ENCODE assay signal across 8 cellular contexts in the genomic region with DNA sequence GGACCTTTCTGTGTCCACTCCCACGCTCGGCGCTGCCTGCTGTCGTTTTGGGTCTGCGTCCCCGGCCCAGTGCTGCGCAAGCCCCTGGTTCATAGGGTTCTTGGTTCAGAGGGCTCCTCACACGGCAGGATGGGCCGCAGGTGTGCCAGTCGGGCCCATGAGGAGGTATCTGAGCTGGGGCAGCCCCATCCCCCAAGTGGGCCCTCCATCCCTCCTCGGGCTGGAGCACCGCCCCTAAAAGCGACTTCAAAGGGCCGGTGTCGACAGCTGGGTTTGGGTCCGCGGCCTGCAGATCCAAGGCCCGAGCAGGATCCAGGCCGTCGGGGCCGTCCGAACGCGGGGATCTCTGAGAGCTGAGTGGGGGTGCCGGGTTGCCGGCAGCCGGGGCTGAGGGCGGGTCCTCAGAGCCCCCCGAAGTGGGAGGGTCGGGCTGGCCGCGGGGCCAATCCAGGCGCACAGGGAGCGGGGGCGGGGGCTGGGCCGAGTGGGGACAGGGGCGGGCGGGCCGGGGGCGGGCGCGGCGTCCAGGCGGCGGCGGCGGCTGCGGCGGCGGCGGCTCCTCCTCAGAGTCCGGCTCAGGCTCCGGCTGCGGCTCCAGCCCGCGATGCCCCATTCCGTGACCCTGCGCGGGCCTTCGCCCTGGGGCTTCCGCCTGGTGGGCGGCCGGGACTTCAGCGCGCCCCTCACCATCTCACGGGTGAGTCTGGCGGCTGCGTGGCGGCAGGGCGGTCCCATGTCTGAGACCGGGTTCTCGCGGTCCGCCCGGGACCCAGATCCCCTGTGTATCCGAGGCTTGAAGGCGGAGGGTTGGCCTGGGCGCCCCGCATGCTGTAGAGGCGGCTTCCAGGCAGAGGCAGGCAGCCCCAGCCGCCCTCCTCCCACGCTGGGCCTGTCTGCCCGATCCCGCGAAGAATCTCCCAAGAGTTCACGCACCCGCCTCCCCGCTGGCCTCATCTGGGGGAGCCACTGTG. TPM values are rescaled to one million over a fixed set of nuclear protein-coding genes. Genes with fewer than 3 reads are reported as not detected.
DNase-seq lines count a peak whose midpoint lies in the region; ATAC-seq and TF ChIP-seq lines count a peak whose summit lies in the region.

Gene PDLIM4, plus strand, starts transcription at position 566 of the 971 bp plus-strand sequence. Its CDS starts 39 bp downstream, at position 605.

- peaks cover 5% of the 10 kb centered on the region for H3K36me3 Mint-ChIP-seq in osteocyte (ENCODE audit: unreplicated experiment)
- peaks cover 3% of the 10 kb centered on the region for H3K36me3 Mint-ChIP-seq in activated T-helper 1 cell treated with anti-CD3 and anti-CD28 coated beads, Interleukin-12 subunit alpha, Interleukin-12 subunit beta, Interleukin-2, Interleukin-4 antibody, amounts not matched to agents 30 ng/mL and 10 ng/mL and 1 ng/mL, durations not matched to agents 14 hours and 24 hours and 36 hours (ENCODE audit: low read depth)

- H3K27ac ChIP-seq in SK-N-SH (ENCODE audit: low read depth in 2 of 2, low read length in 1 of 2), result peak within 1 kb of the TSS; percentile 91 to 98

- H3K36me3 ChIP-seq in SK-N-SH (replicated peaks in 1 of 2; ENCODE audit: control insufficient read depth in 1 of 2, insufficient read depth in 2 of 2, low read length in 1 of 2), result peaks cover 0 to 3% of the 10 kb centered on the region in 2 experiments

- CTCF ChIA-PET in SK-N-SH (lab: Yijun Ruan, JAX), result interaction anchor here (0.7 to 3.1 kb wide), 4 partner anchors 15 to 35 kb away, joined by 3 to 21 read pairs (median 5); no protein-coding TSS in a partner anchor

- peaks cover 27 to 51% of the 10 kb centered on the region in 2 experiments; a peak in 3 of 4 replicates for H3K4me1 ChIP-seq in SK-N-SH (ENCODE audit: control insufficient read depth in 1 of 2, insufficient read depth in 2 of 2, low read depth in 1 of 2, low read length in 1 of 2)

- peak within 1 kb of the TSS; percentile 92 for H3K9ac ChIP-seq in SK-N-SH

- POLR2A ChIA-PET in SK-N-SH (lab: Yijun Ruan, JAX), result interaction anchor here (0.7 to 1.6 kb wide), 4 partner anchors 11 to 51 kb away, joined by 3 to 8 read pairs (median 4); partner anchors contain the start of genes P4HA2 and SLC22A4

- no peaks in the 10 kb centered on the region for H3K9me2 ChIP-seq in SK-N-SH

- ATAC-seq in HG03045 (IDR thresholded peaks at IDR 0.05; ENCODE audit: unreplicated experiment), result no peak

- peaks cover 6% of the 10 kb centered on the region for H3F3A ChIP-seq in SK-N-SH (replicated peaks; ENCODE audit: insufficient read depth)

- intact Hi-C loops in activated T-helper 1 cell treated with anti-CD3 and anti-CD28 coated beads, Interleukin-12 subunit alpha, Interleukin-12 subunit beta, Interleukin-2, Interleukin-4 antibody, amounts not matched to agents 30 ng/mL and 10 ng/mL and 1 ng/mL, durations not matched to agents 14 hours and 24 hours and 36 hours (cut with micrococcal nuclease), result no loop called here

- peak within 1 kb of the TSS; percentile 90 for H2AFZ ChIP-seq in SK-N-SH (ENCODE audit: low read depth)

- H3K4me2 ChIP-seq in SK-N-SH, result peak within 1 kb of the TSS; percentile 98

- DNase-seq in CD1c-positive myeloid dendritic cell (ENCODE audit: extremely low spot score) (peak; percentile 26), SK-N-SH (peak; percentile 96), fibroblast of the aortic adventitia (ENCODE audit: low read depth) (no peak), osteocyte (ENCODE audit: extremely low spot score, unreplicated experiment) (peak; percentile 86), OCI-M2 (lab: John Stamatoyannopoulos, UW; ENCODE audit: unreplicated experiment) (no peak), NCI-H1417 (lab: John Stamatoyannopoulos, UW) (no peak)
- no peak for DNase-seq in activated T-helper 1 cell treated with anti-CD3 and anti-CD28 coated beads, Interleukin-12 subunit alpha, Interleukin-12 subunit beta, Interleukin-2, Interleukin-4 antibody, amounts not matched to agents 30 ng/mL and 10 ng/mL and 1 ng/mL, durations not matched to agents 14 hours and 24 hours and 36 hours (ENCODE audit: low spot score)

- no peaks in the 10 kb centered on the region for H3K9me3 ChIP-seq in SK-N-SH

- TF ChIP-seq CTCF in SK-N-SH (IDR thresholded peaks at IDR 0.05) (no peak), fibroblast of the aortic adventitia (IDR thresholded peaks at IDR 0.05; ENCODE audit: insufficient read depth, low read length) (no peak), osteocyte (IDR thresholded peaks at IDR 0.05) (no peak)

- WGBS in SK-N-SH (ENCODE audit: low lambda C conversion rate), result 47% methylated on average over 13 of the region's 88 CpGs

- TF ChIP-seq EP300 in SK-N-SH (IDR thresholded peaks at IDR 0.05; ENCODE audit: borderline replicate concordance in 1 of 2, low read depth in 1 of 2, low read length in 1 of 2), result no peak

- no peaks in the 10 kb centered on the region for H3K27me3 ChIP-seq in SK-N-SH (ENCODE audit: insufficient read depth)

- H3K4me3 ChIP-seq in SK-N-SH (ENCODE audit: low read depth in 2 of 2, low read length in 1 of 2) (peak within 1 kb of the TSS; percentile 79 to 82), fibroblast of the aortic adventitia (ENCODE audit: low read depth, low read length) (peak within 1 kb of the TSS; percentile 81)

- no peaks in the 10 kb centered on the region for H4K20me1 ChIP-seq in SK-N-SH (ENCODE audit: insufficient read depth)

- peak within 1 kb of the TSS; percentile 77 for H3K4me3 Mint-ChIP-seq in osteocyte (ENCODE audit: unreplicated experiment)
- no peak within 1 kb of the TSS for H3K4me3 Mint-ChIP-seq in activated T-helper 1 cell treated with anti-CD3 and anti-CD28 coated beads, Interleukin-12 subunit alpha, Interleukin-12 subunit beta, Interleukin-2, Interleukin-4 antibody, amounts not matched to agents 30 ng/mL and 10 ng/mL and 1 ng/mL, durations not matched to agents 14 hours and 24 hours and 36 hours

- H3K27ac Mint-ChIP-seq in osteocyte (ENCODE audit: unreplicated experiment), result peak within 1 kb of the TSS; percentile 97
- H3K27ac Mint-ChIP-seq in activated T-helper 1 cell treated with anti-CD3 and anti-CD28 coated beads, Interleukin-12 subunit alpha, Interleukin-12 subunit beta, Interleukin-2, Interleukin-4 antibody, amounts not matched to agents 30 ng/mL and 10 ng/mL and 1 ng/mL, durations not matched to agents 14 hours and 24 hours and 36 hours, result no peak within 1 kb of the TSS

- H3K4me1 Mint-ChIP-seq in osteocyte (ENCODE audit: unreplicated experiment), result peaks cover 58% of the 10 kb centered on the region
- peaks cover 29% of the 10 kb centered on the region for H3K4me1 Mint-ChIP-seq in activated T-helper 1 cell treated with anti-CD3 and anti-CD28 coated beads, Interleukin-12 subunit alpha, Interleukin-12 subunit beta, Interleukin-2, Interleukin-4 antibody, amounts not matched to agents 30 ng/mL and 10 ng/mL and 1 ng/mL, durations not matched to agents 14 hours and 24 hours and 36 hours (ENCODE audit: low read depth)

- no peaks in the 10 kb centered on the region for H3K9me3 Mint-ChIP-seq in osteocyte (ENCODE audit: unreplicated experiment)
- no peaks in the 10 kb centered on the region for H3K9me3 Mint-ChIP-seq in activated T-helper 1 cell treated with anti-CD3 and anti-CD28 coated beads, Interleukin-12 subunit alpha, Interleukin-12 subunit beta, Interleukin-2, Interleukin-4 antibody, amounts not matched to agents 30 ng/mL and 10 ng/mL and 1 ng/mL, durations not matched to agents 14 hours and 24 hours and 36 hours

- peaks cover 30% of the 10 kb centered on the region for H3K79me2 ChIP-seq in SK-N-SH (ENCODE audit: insufficient read depth)

- no peaks in the 10 kb centered on the region for H3K27me3 Mint-ChIP-seq in osteocyte (ENCODE audit: unreplicated experiment)
- peaks cover 20% of the 10 kb centered on the region for H3K27me3 Mint-ChIP-seq in activated T-helper 1 cell treated with anti-CD3 and anti-CD28 coated beads, Interleukin-12 subunit alpha, Interleukin-12 subunit beta, Interleukin-2, Interleukin-4 antibody, amounts not matched to agents 30 ng/mL and 10 ng/mL and 1 ng/mL, durations not matched to agents 14 hours and 24 hours and 36 hours (ENCODE audit: insufficient read depth)

- TF ChIP-seq RAD21 in SK-N-SH (IDR thresholded peaks at IDR 0.05; ENCODE audit: low read length), result no peak

TF ChIP-seq in SK-N-SH, 30 proteins besides CTCF, POLR2A, EP300 and RAD21:
- no peak for TF ChIP-seq SMC3 (IDR thresholded peaks at IDR 0.05; ENCODE audit: low read depth, low read length)
TF ChIP-seq in SK-N-SH: peak in this region for 0.

RNA-seq across cellular contexts. Expression of gene PDLIM4, which starts in this region (rescaled TPM):
- 45.1 and 57.1 TPM in 2 replicates for polyA plus RNA-seq in SK-N-SH (2012; rRNA removed)
- polyA plus RNA-seq in SK-N-SH (2012; cell fraction: cytosol; rRNA removed), result 21.9 and 44.4 TPM in 2 replicates
- 118 and 143 TPM in 2 replicates for polyA plus RNA-seq in SK-N-SH (2012; cell fraction: nucleus; rRNA removed)
- total RNA-seq in fibroblast of the aortic adventitia (ENCODE audit: low replicate concordance) (37.3 and 41.8 TPM in 2 replicates), osteocyte (42.7 and 47.8 TPM in 2 replicates)
- total RNA-seq in activated T-helper 1 cell treated with anti-CD3 and anti-CD28 coated beads, Interleukin-12 subunit alpha, Interleukin-12 subunit beta, Interleukin-2, Interleukin-4 antibody, amounts not matched to agents 30 ng/mL and 10 ng/mL and 1 ng/mL, durations not matched to agents 14 hours and 24 hours and 36 hours, result 1.4 and 2.0 TPM in 2 replicates

Comparison
In these comparisons a context has a peak if more than half of its experiments do, and no peak if none do; other contexts are left out.
1. RNA of gene PDLIM4 (total RNA-seq): 42.7 to 47.8 TPM in osteocyte and 37.3 to 41.8 TPM in fibroblast of the aortic adventitia; 1.4 to 2.0 TPM in activated T-helper 1 cell treated with anti-CD3 and anti-CD28 coated beads, Interleukin-12 subunit alpha, Interleukin-12 subunit beta, Interleukin-2, Interleukin-4 antibody, amounts not matched to agents 30 ng/mL and 10 ng/mL and 1 ng/mL, durations not matched to agents 14 hours and 24 hours and 36 hours; every median in the first group is over 10 times any median in the second.
2. DNase-seq: peak in CD1c-positive myeloid dendritic cell (single experiment), SK-N-SH (single experiment) and osteocyte (single experiment); none in fibroblast of the aortic adventitia (single experiment), OCI-M2 (single experiment), NCI-H1417 (0 of 3) and activated T-helper 1 cell treated with anti-CD3 and anti-CD28 coated beads, Interleukin-12 subunit alpha, Interleukin-12 subunit beta, Interleukin-2, Interleukin-4 antibody, amounts not matched to agents 30 ng/mL and 10 ng/mL and 1 ng/mL, durations not matched to agents 14 hours and 24 hours and 36 hours (single experiment).